12 cellular contexts compared by ENCODE assay signal in the genomic region with DNA sequence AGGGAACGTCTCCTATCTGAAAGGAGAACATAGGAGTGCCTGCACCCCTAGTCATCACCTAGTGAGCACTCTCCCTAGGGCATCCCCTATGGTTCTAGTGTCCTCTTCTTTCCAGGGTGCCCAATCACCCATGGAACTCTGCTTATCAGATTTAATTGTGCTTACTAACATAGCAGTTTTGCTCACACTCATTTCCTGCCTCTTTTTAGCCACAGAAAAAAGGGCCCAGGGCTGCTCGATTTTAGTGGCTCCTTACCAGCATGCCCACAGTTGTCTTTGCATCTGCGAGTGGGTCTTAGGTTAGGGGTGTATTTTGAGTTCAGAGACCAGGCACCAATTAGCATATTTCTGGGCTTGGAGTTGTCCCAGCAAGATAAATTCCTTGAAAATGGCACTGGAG.
DNase-seq lines count a peak whose midpoint lies in the region; ATAC-seq and TF ChIP-seq lines count a peak whose summit lies in the region.
"Had no signal": no experiment of that assay in that cellular context is flagged by ENCODE, and none has a peak within 500 bp of the region (broad histone marks: within the 10 kb centered on the region; RNA-seq: fewer than 3 reads in every experiment).

No MANE protein-coding gene starts in this region.

- no peaks in the 10 kb centered on the region for H3K27me3 ChIP-seq in hepatocyte
- H3K27me3 ChIP-seq: esophagus squamous epithelium, neural progenitor cell, transverse colon had no signal

- H2AFZ ChIP-seq in hepatocyte = no peak overlapping the region
- H2AFZ ChIP-seq: neural progenitor cell had no signal

- no peak overlapping the region for H3K4me3 ChIP-seq in hepatocyte
- H3K4me3 ChIP-seq: A549, neural progenitor cell had no signal

- H3K4me1 ChIP-seq in hepatocyte (ENCODE audit: insufficient read depth) = no peaks in the 10 kb centered on the region
- H3K4me1 ChIP-seq: neural progenitor cell had no signal

- no peaks in the 10 kb centered on the region for H3K9me2 ChIP-seq in hepatocyte (replicated peaks; ENCODE audit: insufficient read depth)

- no peaks in the 10 kb centered on the region for H4K20me1 ChIP-seq in hepatocyte (ENCODE audit: insufficient read depth, poor library complexity, severe bottlenecking)

- no peak overlapping the region for H3K27ac ChIP-seq in hepatocyte
- H3K27ac ChIP-seq: neural progenitor cell had no signal

- H3K36me3 Mint-ChIP-seq in activated CD4-positive, alpha-beta T cell treated with anti-CD3 and anti-CD28 coated beads for 36 hours (ENCODE audit: low read depth) = peaks cover 26% of the 10 kb centered on the region
- H3K36me3 Mint-ChIP-seq in natural killer cell treated with Interleukin-12 subunit alpha and Interleukin-12 subunit beta and Interleukin-15 and Interleukin-18, amount 100 ng/mL, for 72 hours = no peaks in the 10 kb centered on the region
- H3K36me3 Mint-ChIP-seq: neural progenitor cell had no signal

- H3K27me3 Mint-ChIP-seq in activated CD4-positive, alpha-beta T cell treated with anti-CD3 and anti-CD28 coated beads for 36 hours = no peaks in the 10 kb centered on the region
- H3K27me3 Mint-ChIP-seq in natural killer cell treated with Interleukin-12 subunit alpha and Interleukin-12 subunit beta and Interleukin-15 and Interleukin-18, amount 100 ng/mL, for 72 hours = no peaks in the 10 kb centered on the region

- peak; percentile 37 for DNase-seq in activated CD4-positive, alpha-beta T cell treated with anti-CD3 and anti-CD28 coated beads for 36 hours
- DNase-seq in activated CD4-positive, alpha-beta T cell treated with anti-CD3 and anti-CD28 coated beads, Interleukin-2, amount 50 U/mL, for 1 hour = no peak
- DNase-seq in UCSD-AML1 (lab: John Stamatoyannopoulos, UW; ENCODE audit: unreplicated experiment) (peak; percentile 10), hepatocyte (ENCODE audit: low spot score) (no peak), NCI-H1092 (lab: John Stamatoyannopoulos, UW) (no peak)
- DNase-seq in natural killer cell treated with Interleukin-12 subunit alpha and Interleukin-12 subunit beta and Interleukin-15 and Interleukin-18, amount 100 ng/mL, for 72 hours (ENCODE audit: low spot score) = no peak
- DNase-seq: esophagus squamous epithelium had no signal

- H3K9me3 Mint-ChIP-seq in activated CD4-positive, alpha-beta T cell treated with anti-CD3 and anti-CD28 coated beads for 36 hours (ENCODE audit: low read depth) = peaks cover 10% of the 10 kb centered on the region
- peaks cover 3% of the 10 kb centered on the region for H3K9me3 Mint-ChIP-seq in natural killer cell treated with Interleukin-12 subunit alpha and Interleukin-12 subunit beta and Interleukin-15 and Interleukin-18, amount 100 ng/mL, for 72 hours

- 91% methylated on average over 3 of the region's 3 CpGs for WGBS in hepatocyte (ENCODE audit: low lambda C conversion rate, missing lambda C conversion rate)

- no peak for TF ChIP-seq CTCF in hepatocyte (IDR thresholded peaks at IDR 0.05; ENCODE audit: poor library complexity)

- H3K4me3 Mint-ChIP-seq in activated CD4-positive, alpha-beta T cell treated with anti-CD3 and anti-CD28 coated beads for 36 hours = peak overlapping the region; percentile 87
- peak overlapping the region; percentile 87 for H3K4me3 Mint-ChIP-seq in natural killer cell treated with Interleukin-12 subunit alpha and Interleukin-12 subunit beta and Interleukin-15 and Interleukin-18, amount 100 ng/mL, for 72 hours
- H3K4me3 Mint-ChIP-seq: neural progenitor cell had no signal

- intact Hi-C loops in activated CD4-positive, alpha-beta T cell treated with anti-CD3 and anti-CD28 coated beads for 36 hours (cut with DNase I, micrococcal nuclease) = loop anchor here in 1 of 2 experiments (2.0 kb wide), 1 partner anchor 46 kb away; no protein-coding TSS in a partner anchor

- POLR2A ChIA-PET in activated CD4-positive, alpha-beta T cell treated with anti-CD3 and anti-CD28 coated beads for 36 hours (lab: Charles Lee) = no interaction called here

- no peaks in the 10 kb centered on the region for H3K79me2 ChIP-seq in hepatocyte

- H3K9me3 ChIP-seq in hepatocyte (ENCODE audit: low read depth) = no peaks in the 10 kb centered on the region
- H3K9me3 ChIP-seq: A549, esophagus squamous epithelium, transverse colon had no signal

- peak; percentile 42 for ATAC-seq in activated CD4-positive, alpha-beta T cell treated with anti-CD3 and anti-CD28 coated beads for 36 hours
- ATAC-seq in HG02642 (IDR thresholded peaks at IDR 0.05; ENCODE audit: poor library complexity, unreplicated experiment) (peak; percentile 8), HG03378 (IDR thresholded peaks at IDR 0.05; ENCODE audit: unreplicated experiment) (no peak)
- peak in 1 of 2 donors; percentile 60 for ATAC-seq in natural killer cell treated with Interleukin-12 subunit alpha and Interleukin-12 subunit beta and Interleukin-15 and Interleukin-18, amount 100 ng/mL, for 72 hours

- CTCF ChIA-PET in activated CD4-positive, alpha-beta T cell treated with anti-CD3 and anti-CD28 coated beads for 36 hours (lab: Charles Lee) = interaction anchor here (0.5 kb wide), 1 partner anchor 14 kb away, joined by 4 read pairs; no protein-coding TSS in a partner anchor

- peak overlapping the region; percentile 97 for H3K27ac Mint-ChIP-seq in activated CD4-positive, alpha-beta T cell treated with anti-CD3 and anti-CD28 coated beads for 36 hours
- peak overlapping the region; percentile 89 to 99 for H3K27ac Mint-ChIP-seq in natural killer cell treated with Interleukin-12 subunit alpha and Interleukin-12 subunit beta and Interleukin-15 and Interleukin-18, amount 100 ng/mL, for 72 hours
- H3K27ac Mint-ChIP-seq: neural progenitor cell had no signal

- H3K4me2 ChIP-seq in hepatocyte = no peak overlapping the region
- H3K4me2 ChIP-seq: neural progenitor cell had no signal

- H3K4me1 Mint-ChIP-seq in activated CD4-positive, alpha-beta T cell treated with anti-CD3 and anti-CD28 coated beads for 36 hours = peaks cover 54% of the 10 kb centered on the region
- H3K4me1 Mint-ChIP-seq in natural killer cell treated with Interleukin-12 subunit alpha and Interleukin-12 subunit beta and Interleukin-15 and Interleukin-18, amount 100 ng/mL, for 72 hours (ENCODE audit: low read depth in 2 of 2) = peaks cover 46 to 62% of the 10 kb centered on the region in 2 donors
- H3K4me1 Mint-ChIP-seq: neural progenitor cell had no signal

- H3K36me3 ChIP-seq in hepatocyte (replicated peaks; ENCODE audit: insufficient read depth, low read depth) = no peaks in the 10 kb centered on the region
- H3K36me3 ChIP-seq: esophagus squamous epithelium, neural progenitor cell, transverse colon had no signal

Comparison
In these comparisons a context has a peak if more than half of its experiments do, and no peak if none do; other contexts are left out.
1. DNase-seq: peak in activated CD4-positive, alpha-beta T cell treated with anti-CD3 and anti-CD28 coated beads for 36 hours (single experiment) and UCSD-AML1 (single experiment); none in activated CD4-positive, alpha-beta T cell treated with anti-CD3 and anti-CD28 coated beads, Interleukin-2, amount 50 U/mL, for 1 hour (single experiment), natural killer cell treated with Interleukin-12 subunit alpha and Interleukin-12 subunit beta and Interleukin-15 and Interleukin-18, amount 100 ng/mL, for 72 hours (single experiment), hepatocyte (single experiment) and NCI-H1092 (single experiment).